17 cellular contexts compared by ENCODE assay signal in the genomic region with DNA sequence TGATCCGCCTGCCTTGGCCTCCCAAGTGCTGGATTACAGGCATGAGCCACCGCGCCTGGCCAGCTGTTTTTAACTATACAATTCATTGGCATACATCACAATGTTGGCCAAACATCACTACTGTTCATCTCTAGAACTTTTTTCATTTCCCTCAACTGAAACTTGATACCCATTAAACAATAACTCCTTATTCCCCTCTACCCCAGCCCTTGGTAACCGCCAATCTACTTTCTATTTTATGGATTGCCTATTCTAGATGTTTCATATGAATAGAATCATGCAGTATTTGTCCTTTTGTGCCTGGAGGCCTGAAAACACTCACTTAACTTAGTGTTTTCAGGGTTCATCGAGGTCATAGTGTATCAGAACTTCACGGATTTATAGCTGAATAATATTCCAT. TPM values are rescaled to one million over a fixed set of nuclear protein-coding genes. Genes with fewer than 3 reads are reported as not detected.
A peak's percentile ranks its signal among the peaks of the same experiment; 100 is the strongest.
DNase-seq lines count a peak whose midpoint lies in the region; ATAC-seq and TF ChIP-seq lines count a peak whose summit lies in the region.
"Had no signal": no experiment of that assay in that cellular context is flagged by ENCODE, and none has a peak within 500 bp of the region (broad histone marks: within the 10 kb centered on the region; RNA-seq: fewer than 3 reads in every experiment).

No MANE protein-coding gene starts in this region.

- peaks cover 75% of the 10 kb centered on the region for H3K36me3 Mint-ChIP-seq in activated T-cell treated with anti-CD3 and anti-CD28 coated beads, Interleukin-2, amount 50 U/mL, for 24 hours (ENCODE audit: low read depth)
- peaks cover 11% of the 10 kb centered on the region for H3K36me3 Mint-ChIP-seq in progenitor cell of endocrine pancreas (ENCODE audit: insufficient read depth)

- no peaks in the 10 kb centered on the region for H3K27me3 Mint-ChIP-seq in activated T-cell treated with anti-CD3 and anti-CD28 coated beads, Interleukin-2, amount 50 U/mL, for 24 hours
- no peaks in the 10 kb centered on the region for H3K27me3 Mint-ChIP-seq in progenitor cell of endocrine pancreas
- H3K27me3 Mint-ChIP-seq: CD4-positive, alpha-beta memory T cell had no signal

- TF ChIP-seq CTCF in progenitor cell of endocrine pancreas (IDR thresholded peaks at IDR 0.05; ENCODE audit: unreplicated experiment) (no peak), hepatocyte (IDR thresholded peaks at IDR 0.05; ENCODE audit: poor library complexity) (no peak)

- peaks cover 21% of the 10 kb centered on the region for H3K4me1 Mint-ChIP-seq in activated T-cell treated with anti-CD3 and anti-CD28 coated beads, Interleukin-2, amount 50 U/mL, for 24 hours (ENCODE audit: low read depth)
- H3K4me1 Mint-ChIP-seq in progenitor cell of endocrine pancreas (ENCODE audit: low read depth) = no peaks in the 10 kb centered on the region

- intact Hi-C loops in posterior cingulate gyrus (cut with DNase I) = no loop called here

- H3K9me3 Mint-ChIP-seq in activated T-cell treated with anti-CD3 and anti-CD28 coated beads, Interleukin-2, amount 50 U/mL, for 24 hours = no peaks in the 10 kb centered on the region
- H3K9me3 Mint-ChIP-seq in progenitor cell of endocrine pancreas (ENCODE audit: low read depth) = no peaks in the 10 kb centered on the region
- H3K9me3 Mint-ChIP-seq: CD14-positive monocyte; CD4-positive, alpha-beta memory T cell had no signal

- no peak overlapping the region for H3K27ac ChIP-seq in hepatocyte
- H3K27ac ChIP-seq: BLaER1, HL-60 had no signal

- no peaks in the 10 kb centered on the region for H3K9me2 ChIP-seq in hepatocyte (replicated peaks; ENCODE audit: insufficient read depth)

- H3K36me3 ChIP-seq in hepatocyte (replicated peaks; ENCODE audit: insufficient read depth, low read depth) = no peaks in the 10 kb centered on the region

- H3K27ac Mint-ChIP-seq in activated T-cell treated with anti-CD3 and anti-CD28 coated beads, Interleukin-2, amount 50 U/mL, for 24 hours = peak overlapping the region; percentile 26
- peak overlapping the region; percentile 67 for H3K27ac Mint-ChIP-seq in progenitor cell of endocrine pancreas

- no peaks in the 10 kb centered on the region for H3K27me3 ChIP-seq in hepatocyte
- H3K27me3 ChIP-seq: BLaER1 had no signal

- H3K4me3 ChIP-seq in hepatocyte = no peak overlapping the region
- H3K4me3 ChIP-seq: BLaER1 had no signal

- no peak overlapping the region for H2AFZ ChIP-seq in hepatocyte

- in situ Hi-C loops in SK-MEL-5 (cut with HindIII; ENCODE audit: low pct_unique_long_range_greater_than_20kb, low sequenced_read_pairs) = loop anchor here (25.0 kb wide), 1 partner anchor 240 kb away; no protein-coding TSS in a partner anchor

- peaks cover 82% of the 10 kb centered on the region for H3K79me2 ChIP-seq in hepatocyte

- no peaks in the 10 kb centered on the region for H3K9me3 ChIP-seq in hepatocyte (ENCODE audit: low read depth)
- H3K9me3 ChIP-seq: BLaER1 had no signal

- no peak overlapping the region for H3K4me2 ChIP-seq in hepatocyte
- H3K4me2 ChIP-seq: BLaER1 had no signal

- no peak overlapping the region for H3K4me3 Mint-ChIP-seq in activated T-cell treated with anti-CD3 and anti-CD28 coated beads, Interleukin-2, amount 50 U/mL, for 24 hours
- no peak overlapping the region for H3K4me3 Mint-ChIP-seq in progenitor cell of endocrine pancreas (ENCODE audit: low read depth)
- H3K4me3 Mint-ChIP-seq: CD14-positive monocyte had no signal

- no peak for DNase-seq in activated T-cell treated with anti-CD3 and anti-CD28 coated beads, Interleukin-2, amount 50 U/mL, for 24 hours
- DNase-seq in activated T-cell treated with anti-CD3 and anti-CD28 coated beads, Interleukin-2, amount 50 U/mL, for 48 hours = no peak
- DNase-seq in SK-MEL-5 (ENCODE audit: low read depth, low spot score) (peak; percentile 50), fibroblast of gingiva (ENCODE audit: low read depth) (peak; percentile 20), progenitor cell of endocrine pancreas (ENCODE audit: low spot score, unreplicated experiment) (no peak), hepatocyte (ENCODE audit: low spot score) (no peak), posterior cingulate gyrus (no peak)
- DNase-seq: 8988T; Calu3; CD4-positive, alpha-beta memory T cell; DMS79 treated with DMSO at 0.1 percent for 48 hours; GF-D8; GOT3 had no signal

- 83% methylated on average over 6 of the region's 6 CpGs for WGBS in hepatocyte (ENCODE audit: low lambda C conversion rate, missing lambda C conversion rate)

- H4K20me1 ChIP-seq in hepatocyte (ENCODE audit: insufficient read depth, poor library complexity, severe bottlenecking) = peaks cover 16% of the 10 kb centered on the region

- ATAC-seq in GM19328 (IDR thresholded peaks at IDR 0.05; ENCODE audit: unreplicated experiment) = no peak

- no peaks in the 10 kb centered on the region for H3K4me1 ChIP-seq in hepatocyte (ENCODE audit: insufficient read depth)
- H3K4me1 ChIP-seq: BLaER1 had no signal

RNA-seq across cellular contexts. Expression of a gene that starts 16.2 kb away (rescaled TPM):
- total RNA-seq in SK-MEL-5 (2014; rRNA removed; shearing (Covaris generic)) = 36.4 and 48.5 TPM in 2 replicates
- polyA plus RNA-seq in SK-MEL-5 (2015; cell fraction: cytosol; rRNA removed) = 48.3 and 53.7 TPM in 2 replicates
- polyA plus RNA-seq in SK-MEL-5 (2015; cell fraction: nucleus; rRNA removed) = 40.4 and 48.0 TPM in 2 replicates
- total RNA-seq in progenitor cell of endocrine pancreas (93.1 and 100 TPM in 2 replicates), hepatocyte (73.9 and 80.2 TPM in 2 replicates)
- 58.6 and 67.5 TPM in 2 replicates for polyA plus RNA-seq in hepatocyte

RNA-seq across cellular contexts. Expression of a gene that starts 17.3 kb away (rescaled TPM):
- total RNA-seq in SK-MEL-5 (2014; rRNA removed; shearing (Covaris generic)) = 89.9 and 97.9 TPM in 2 replicates
- 102 and 108 TPM in 2 replicates for polyA plus RNA-seq in SK-MEL-5 (2015; cell fraction: cytosol; rRNA removed)
- 20.3 and 25.8 TPM in 2 replicates for polyA plus RNA-seq in SK-MEL-5 (2015; cell fraction: nucleus; rRNA removed)
- 70.1 and 83.6 TPM in 2 replicates for total RNA-seq in progenitor cell of endocrine pancreas
- 81.0 and 89.5 TPM in 2 replicates for total RNA-seq in hepatocyte
- 86.2 and 91.1 TPM in 2 replicates for polyA plus RNA-seq in hepatocyte

RNA-seq across cellular contexts. Expression of a gene that starts 38.7 kb away (rescaled TPM):
- 10.5 and 13.3 TPM in 2 replicates for total RNA-seq in SK-MEL-5 (2014; rRNA removed; shearing (Covaris generic))
- polyA plus RNA-seq in SK-MEL-5 (2015; cell fraction: cytosol; rRNA removed) = 16.8 and 19.6 TPM in 2 replicates
- 9.1 and 10.7 TPM in 2 replicates for polyA plus RNA-seq in SK-MEL-5 (2015; cell fraction: nucleus; rRNA removed)
- total RNA-seq in progenitor cell of endocrine pancreas (8.3 and 8.5 TPM in 2 replicates), hepatocyte (9.6 and 14.8 TPM in 2 replicates)
- polyA plus RNA-seq in hepatocyte = 10.4 and 11.4 TPM in 2 replicates

Comparison
In these comparisons a context has a peak if more than half of its experiments do, and no peak if none do; other contexts are left out.
1. DNase-seq: peak in SK-MEL-5 (single experiment) and fibroblast of gingiva (single experiment); none in activated T-cell treated with anti-CD3 and anti-CD28 coated beads, Interleukin-2, amount 50 U/mL, for 24 hours (single experiment), activated T-cell treated with anti-CD3 and anti-CD28 coated beads, Interleukin-2, amount 50 U/mL, for 48 hours (0 of 2), progenitor cell of endocrine pancreas (single experiment), hepatocyte (single experiment) and posterior cingulate gyrus (0 of 10).